ENCODE assay signal across 22 cellular contexts in genomic region chr22:49580024-49580423, GRCh38.
"Had no signal": no experiment of that assay in that cellular context is flagged by ENCODE, and none has a peak within 500 bp of the region (broad histone marks: within the 10 kb centered on the region; RNA-seq: fewer than 3 reads in every experiment).

No MANE protein-coding gene starts in this region.

- H2AFZ ChIP-seq: parathyroid adenoma had no signal

- H3K4me3 ChIP-seq: ovary, psoas muscle, right lobe of liver, sigmoid colon, stomach, thoracic aorta, thyroid gland, tibial nerve, upper lobe of right lung, uterus had no signal

- H3K79me2 ChIP-seq: parathyroid adenoma had no signal

- DNase-seq: naive thymus-derived CD8-positive, alpha-beta T cell; nephron progenitor cell; nucleus accumbens; ovary; psoas muscle; right lobe of liver; sigmoid colon; small intestine; stimulated activated CD4-positive, alpha-beta T cell treated with anti-CD3 and anti-CD28 coated beads, Interleukin-15, amount 100 ng/mL, for 24 hours; stimulated activated CD4-positive, alpha-beta T cell treated with anti-CD3 and anti-CD28 coated beads, Interleukin-2, amount 100 ng/mL, for 24 hours; stimulated activated CD4-positive, alpha-beta T cell treated with anti-CD3 and anti-CD28 coated beads, Interleukin-2, amount 100 ng/mL, for 48 hours; stimulated activated CD4-positive, alpha-beta T cell treated with anti-CD3 and anti-CD28 coated beads, Interleukin-4, amount 100 ng/mL, for 24 hours; stimulated activated naive B cell treated with anti-CD40 and anti-IgM and Interleukin-4, amounts not matched to agents 10 μg/mL and 1 μg/mL and 100 μg/mL, for 72 hours; stimulated activated naive CD4-positive, alpha-beta T cell treated with Interleukin-2 at 50 U/mL for 16 hours; stomach; thyroid gland; upper lobe of right lung; uterus had no signal

- H3K36me3 ChIP-seq: neutrophil, ovary, right lobe of liver, sigmoid colon, stomach, thoracic aorta, thyroid gland, tibial nerve, upper lobe of right lung, uterus had no signal

- FAIRE-seq: small intestine had no signal

- H3K27me3 ChIP-seq: neutrophil, ovary, right lobe of liver, stomach, thyroid gland, tibial nerve, upper lobe of right lung, uterus had no signal

- H3K9me3 ChIP-seq: neutrophil, ovary, psoas muscle, thyroid gland, upper lobe of right lung, uterus had no signal

- H3K27ac ChIP-seq: neutrophil, ovary, parathyroid adenoma, psoas muscle, right lobe of liver, sigmoid colon, stomach, thoracic aorta, thyroid gland, tibial nerve, upper lobe of right lung, uterus had no signal

- H3K4me1 ChIP-seq: parathyroid adenoma, psoas muscle, right lobe of liver, sigmoid colon, stomach, thyroid gland, tibial nerve, uterus had no signal

- H3K9ac ChIP-seq: parathyroid adenoma had no signal
